Comparison of ENCODE assay signal across 12 cellular contexts in the genomic region with DNA sequence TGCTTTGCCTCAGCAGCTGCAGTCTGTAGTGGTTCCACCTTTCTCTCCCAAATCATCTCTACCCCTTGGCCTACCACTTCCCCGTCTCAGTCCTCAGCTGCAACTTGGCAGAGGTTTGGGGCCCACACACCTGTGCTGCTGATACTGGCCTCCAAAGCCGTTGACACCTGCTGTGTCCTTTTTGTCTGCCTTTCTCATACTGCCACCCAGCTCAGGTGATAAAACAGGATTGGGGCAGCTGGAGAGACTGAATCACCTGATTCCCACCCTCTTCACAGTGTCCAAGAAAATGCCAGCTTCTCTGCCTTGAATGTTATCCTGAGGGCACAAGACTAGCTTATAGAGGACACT.
A peak's percentile ranks its signal among the peaks of the same experiment; 100 is the strongest.
DNase-seq lines count a peak whose midpoint lies in the region; ATAC-seq and TF ChIP-seq lines count a peak whose summit lies in the region.
"Had no signal": no experiment of that assay in that cellular context is flagged by ENCODE, and none has a peak within 500 bp of the region (broad histone marks: within the 10 kb centered on the region; RNA-seq: fewer than 3 reads in every experiment).

No MANE protein-coding gene starts in this region.

- H3K9me3 ChIP-seq in upper lobe of left lung, result no peaks in the 10 kb centered on the region

- peaks cover 22% of the 10 kb centered on the region for H3K36me3 Mint-ChIP-seq in activated naive CD4-positive, alpha-beta T cell treated with anti-CD3 and anti-CD28 coated beads, Interleukin-2, amount 50 U/mL, for 24 hours
- H3K36me3 Mint-ChIP-seq in endothelial cell (ENCODE audit: low read depth, unreplicated experiment), result peaks cover 28% of the 10 kb centered on the region

- H3K9me3 Mint-ChIP-seq in activated naive CD4-positive, alpha-beta T cell treated with anti-CD3 and anti-CD28 coated beads, Interleukin-2, amount 50 U/mL, for 24 hours, result no peaks in the 10 kb centered on the region
- H3K9me3 Mint-ChIP-seq in endothelial cell (ENCODE audit: unreplicated experiment), result no peaks in the 10 kb centered on the region
- H3K9me3 Mint-ChIP-seq: T-cell had no signal

- TF ChIP-seq CTCF in endothelial cell (IDR thresholded peaks at IDR 0.05; ENCODE audit: unreplicated experiment), result no peak
- no peak for TF ChIP-seq CTCF in upper lobe of left lung (IDR thresholded peaks at IDR 0.05)

- peaks cover 14% of the 10 kb centered on the region for H3K4me1 Mint-ChIP-seq in activated naive CD4-positive, alpha-beta T cell treated with anti-CD3 and anti-CD28 coated beads, Interleukin-2, amount 50 U/mL, for 24 hours
- H3K4me1 Mint-ChIP-seq in endothelial cell (ENCODE audit: unreplicated experiment), result peaks cover 66% of the 10 kb centered on the region

- no peak for TF ChIP-seq EP300 in upper lobe of left lung (IDR thresholded peaks at IDR 0.05)

- 67 to 71% methylated on average over 2 of the region's 2 CpGs for WGBS in upper lobe of left lung, 2 donors

- peaks cover 0 to 34% (median 9%) of the 10 kb centered on the region in 4 donors for H3K36me3 ChIP-seq in upper lobe of left lung

- no peaks in the 10 kb centered on the region for H3K27me3 ChIP-seq in upper lobe of left lung
- H3K27me3 ChIP-seq: brain microvascular endothelial cell had no signal

- no peaks in the 10 kb centered on the region for H3K27me3 Mint-ChIP-seq in activated naive CD4-positive, alpha-beta T cell treated with anti-CD3 and anti-CD28 coated beads, Interleukin-2, amount 50 U/mL, for 24 hours
- H3K27me3 Mint-ChIP-seq in endothelial cell (ENCODE audit: unreplicated experiment), result no peaks in the 10 kb centered on the region
- H3K27me3 Mint-ChIP-seq: T-cell had no signal

- ATAC-seq in upper lobe of left lung (ENCODE audit: low FRiP score in 2 of 2), result no peak
- ATAC-seq: T-cell had no signal

- H3K4me3 Mint-ChIP-seq in activated naive CD4-positive, alpha-beta T cell treated with anti-CD3 and anti-CD28 coated beads, Interleukin-2, amount 50 U/mL, for 24 hours, result no peak overlapping the region
- H3K4me3 Mint-ChIP-seq in endothelial cell (ENCODE audit: unreplicated experiment), result no peak overlapping the region
- H3K4me3 Mint-ChIP-seq: T-cell had no signal

- DNase-seq in activated naive CD4-positive, alpha-beta T cell treated with Interleukin-2 at 50 U/mL for 16 hours, result no peak
- DNase-seq in NCI-H510A treated with DMSO at 0.1 percent for 48 hours (lab: John Stamatoyannopoulos, UW) (peak; percentile 68), endothelial cell (ENCODE audit: low spot score) (no peak), upper lobe of left lung (no peak), putamen (ENCODE audit: low spot score) (no peak), HUDEP-2 (lab: John Stamatoyannopoulos, UW; ENCODE audit: unreplicated experiment in 76 of 76) (no peak)
- no peak for DNase-seq in stimulated activated CD4-positive, alpha-beta T cell treated with anti-CD3 and anti-CD28 coated beads, Interleukin-4, amount 100 ng/mL, for 24 hours
- DNase-seq: ACHN, brain microvascular endothelial cell, NCI-H526 treated with DMSO at 0.1 percent for 48 hours, T-cell had no signal

- TF ChIP-seq POLR2A in upper lobe of left lung (IDR thresholded peaks at IDR 0.05), result no peak

- peak overlapping the region; percentile 60 for H3K27ac Mint-ChIP-seq in activated naive CD4-positive, alpha-beta T cell treated with anti-CD3 and anti-CD28 coated beads, Interleukin-2, amount 50 U/mL, for 24 hours
- peak overlapping the region; percentile 17 for H3K27ac Mint-ChIP-seq in endothelial cell (ENCODE audit: unreplicated experiment)
- H3K27ac Mint-ChIP-seq: T-cell had no signal

- H3K4me1 ChIP-seq in upper lobe of left lung, result peaks cover 7 to 18% (median 13%) of the 10 kb centered on the region in 4 donors

- H3K27ac ChIP-seq in upper lobe of left lung, result peak overlapping the region in 3 of 4 donors; percentile 28 to 41 (median 40)
- H3K27ac ChIP-seq: brain microvascular endothelial cell had no signal

- no peak overlapping the region for H3K4me3 ChIP-seq in upper lobe of left lung
